Comparison of ENCODE assay signal across 8 cellular contexts in the genomic region with DNA sequence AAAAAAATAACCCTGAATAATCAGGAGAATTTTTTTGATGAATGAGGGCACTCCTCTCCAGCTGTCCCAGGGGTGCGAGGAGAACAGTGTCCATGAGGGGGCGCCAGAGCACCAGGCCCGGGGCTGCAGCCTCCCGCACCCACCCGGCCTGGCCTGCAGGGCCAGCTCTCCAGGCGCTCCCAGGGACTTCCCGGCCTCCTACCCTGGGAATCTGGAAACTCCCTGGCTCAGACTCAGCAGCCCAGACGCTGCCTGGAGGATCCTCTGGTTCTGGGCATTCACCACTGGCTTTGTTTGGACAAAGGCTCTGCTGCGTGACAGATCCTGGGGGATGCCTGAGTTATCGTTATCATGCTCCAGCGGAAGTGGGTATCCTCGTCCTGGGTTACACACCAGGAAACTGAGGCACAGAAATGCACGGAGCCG. TPM values are rescaled to one million over a fixed set of nuclear protein-coding genes. Genes with fewer than 3 reads are reported as not detected.
DNase-seq lines count a peak whose midpoint lies in the region; ATAC-seq and TF ChIP-seq lines count a peak whose summit lies in the region.

No MANE protein-coding gene starts in this region.

- H3K4me3 Mint-ChIP-seq in Calu3 (ENCODE audit: low read depth, unreplicated experiment) (no peak overlapping the region), progenitor cell of endocrine pancreas (ENCODE audit: low read depth) (no peak overlapping the region)

- H3K36me3 ChIP-seq in adrenal gland (replicated peaks in 1 of 2) = no peaks in the 10 kb centered on the region
- no peaks in the 10 kb centered on the region for H3K36me3 ChIP-seq in transverse colon

- H3K36me3 Mint-ChIP-seq in Calu3 (ENCODE audit: insufficient read depth, unreplicated experiment) = peaks cover 17% of the 10 kb centered on the region
- H3K36me3 Mint-ChIP-seq in progenitor cell of endocrine pancreas (ENCODE audit: insufficient read depth) = peaks cover 18% of the 10 kb centered on the region

- TF ChIP-seq POLR2A in adrenal gland (IDR thresholded peaks at IDR 0.05) (no peak), transverse colon (IDR thresholded peaks at IDR 0.05) (no peak)

- H3K4me3 ChIP-seq in adrenal gland (no peak overlapping the region), transverse colon (no peak overlapping the region)

- H3K9me3 ChIP-seq in adrenal gland (replicated peaks in 1 of 3) (peaks cover 0 to 7% (median 0%) of the 10 kb centered on the region in 3 donors), transverse colon (peaks cover 9 to 12% of the 10 kb centered on the region in 2 donors)

- no peak overlapping the region for H3K27ac Mint-ChIP-seq in Calu3 (ENCODE audit: unreplicated experiment)
- H3K27ac Mint-ChIP-seq in progenitor cell of endocrine pancreas = no peak overlapping the region

- DNase-seq in Calu3 (peak; percentile 94), KG1 (lab: John Stamatoyannopoulos, UW) (peak; percentile 13), SW 1271 (lab: John Stamatoyannopoulos, UW) (peak; percentile 51 to 68), adrenal gland (peak; percentile 90 to 95 (median 92)), cardiac septum (ENCODE audit: low spot score) (peak; percentile 94), progenitor cell of endocrine pancreas (ENCODE audit: low spot score, unreplicated experiment) (peak; percentile 86), transverse colon (peak; percentile 93)

- H3K9me3 Mint-ChIP-seq in Calu3 (ENCODE audit: low read depth, unreplicated experiment) (no peaks in the 10 kb centered on the region), progenitor cell of endocrine pancreas (ENCODE audit: low read depth) (peaks cover 3% of the 10 kb centered on the region)

- in situ Hi-C loops in transverse colon (cut with MboI; ENCODE audit: low pct_ligation_motif_present in 1 of 4, low pct_unique_long_range_greater_than_20kb in 1 of 4, low sequenced_read_pairs in 3 of 4) = loop anchor here (5.0 to 10.0 kb wide), 2 partner anchors 151 to 154 kb away; no protein-coding TSS in a partner anchor

- no peaks in the 10 kb centered on the region for H3K4me1 Mint-ChIP-seq in Calu3 (ENCODE audit: low read depth, unreplicated experiment)
- peaks cover 3% of the 10 kb centered on the region for H3K4me1 Mint-ChIP-seq in progenitor cell of endocrine pancreas (ENCODE audit: low read depth)

- no peak for ATAC-seq in HG03095 (IDR thresholded peaks at IDR 0.05; ENCODE audit: unreplicated experiment)

- intact Hi-C loops in Calu3 (cut with micrococcal nuclease; ENCODE audit: unreplicated experiment) (loop anchor here (1.0 kb wide), 2 partner anchors 152 to 191 kb away; no protein-coding TSS in a partner anchor), adrenal gland (cut with DNase I) (loop anchor here (2.0 to 5.0 kb wide), 3 partner anchors 152 to 192 kb away; no protein-coding TSS in a partner anchor), cardiac septum (cut with DNase I) (loop anchor here (1.0 to 5.0 kb wide), 4 partner anchors 152 to 692 kb away; no protein-coding TSS in a partner anchor), transverse colon (cut with DNase I; ENCODE audit: low total_unique reads) (loop anchor here (2.0 kb wide), 1 partner anchor 152 kb away; no protein-coding TSS in a partner anchor)

- 11 to 24% (median 19%) methylated on average over 5 to 14 of the region's 14 CpGs for WGBS in adrenal gland, 4 donors
- 30% methylated on average over 13 of the region's 14 CpGs; no CpG with 5 or more reads in 1 of the 2 donors for WGBS in transverse colon (ENCODE audit: low coverage in 1 of 2), 2 donors

- H3K27me3 ChIP-seq in adrenal gland (no peaks in the 10 kb centered on the region), transverse colon (no peaks in the 10 kb centered on the region)

- peak; percentile 50 for TF ChIP-seq EP300 in transverse colon (IDR thresholded peaks at IDR 0.05; ENCODE audit: low read depth)

- H3K27ac ChIP-seq in adrenal gland = peak overlapping the region in 2 of 5 donors; percentile 7 to 17
- H3K27ac ChIP-seq in transverse colon = peak overlapping the region; percentile 59 to 78 (median 70)

- no TSS peak for BruUV-seq in Calu3 (replicated peaks; lab: Mats Ljungman, UMichigan)

- peaks cover 0 to 4% of the 10 kb centered on the region in 2 donors for H3K4me1 ChIP-seq in adrenal gland (replicated peaks in 1 of 2)
- H3K4me1 ChIP-seq in transverse colon = peaks cover 7 to 17% (median 11%) of the 10 kb centered on the region in 4 donors

- peak; percentile 97 for TF ChIP-seq CTCF in Calu3 (IDR thresholded peaks at IDR 0.05; ENCODE audit: unreplicated experiment)
- TF ChIP-seq CTCF in adrenal gland (IDR thresholded peaks at IDR 0.05) = peak; percentile 98 to 100 (median 99)
- TF ChIP-seq CTCF in progenitor cell of endocrine pancreas (IDR thresholded peaks at IDR 0.05; ENCODE audit: unreplicated experiment) = peak; percentile 95
- TF ChIP-seq CTCF in transverse colon (IDR thresholded peaks at IDR 0.05) = peak; percentile 94 to 100 (median 98)

- H3K27me3 Mint-ChIP-seq in Calu3 (ENCODE audit: unreplicated experiment) (no peaks in the 10 kb centered on the region), progenitor cell of endocrine pancreas (no peaks in the 10 kb centered on the region)

- CTCF ChIA-PET in Calu3 (lab: Charles Lee) = interaction anchor here (0.6 to 2.2 kb wide), 15 partner anchors 8 to 700 kb away, joined by 3 to 25 read pairs (median 5); partner anchors contain the start of gene APOL5

RNA-seq across cellular contexts. Expression of gene MCM5, which starts 31.0 kb away (rescaled TPM):
- total RNA-seq in Calu3 (2022) (88.4 and 93.0 TPM in 2 replicates), adrenal gland (10 to 100 TPM in 7 of 8 donors, 1 to 10 TPM in 1; 9.0 to 20.1 (median 16.4) TPM), cardiac septum (9.0 TPM), progenitor cell of endocrine pancreas (84.8 and 92.8 TPM in 2 replicates), transverse colon (10 to 100 TPM; 11.6 to 26.6 (median 13.3) TPM)
- polyA plus RNA-seq in adrenal gland = 1 to 10 TPM; 3.9 to 9.6 (median 7.0) TPM

RNA-seq across cellular contexts. Expression of gene HMOX1, which starts 50.0 kb away (rescaled TPM):
- total RNA-seq in Calu3 (2022) (0.73 and 0.85 TPM in 2 replicates), adrenal gland (100 to 1,000 TPM in 2 of 8 donors, 10 to 100 TPM in 6; 30.8 to 578 (median 57.4) TPM), cardiac septum (17.3 TPM), progenitor cell of endocrine pancreas (4.3 and 6.4 TPM in 2 replicates), transverse colon (100 to 1,000 TPM in 1 of 4 donors, 10 to 100 TPM in 2, under 1 TPM in 1; 1.00 to 172 (median 42.7) TPM)
- polyA plus RNA-seq in adrenal gland = 10 to 100 TPM; 15.4 to 27.6 (median 27.3) TPM

Comparison
In these comparisons a context has a peak if more than half of its experiments do, and no peak if none do; other contexts are left out.
1. DNase-seq: peak in every context shown above with its lines; median percentile 94 in Calu3; 94 in cardiac septum; 93 in transverse colon; 92 in adrenal gland; 86 in progenitor cell of endocrine pancreas; 60 in SW 1271; 13 in KG1.